In genomic region chr17:42388381-42389134, GRCh38 we compare ENCODE assay signal across 1 cellular context.
TF ChIP-seq lines count a peak whose summit lies in the region.

Gene STAT3 (minus strand): TSS chr17:42388442. CDS start chr17:42348516, 39,926 bp downstream.

TF ChIP-seq in HEK293, 187 proteins besides CTCF, POLR2A, EP300 and RAD21 (continued from another document and continues in another):
- TF ChIP-seq MYNN (tag by site-specific recombination; IDR thresholded peaks at IDR 0.05; ENCODE audit: borderline replicate concordance) (no peak; the same call in 1 of the 2 replicates), ZNF292 (tag by site-specific recombination; IDR thresholded peaks at IDR 0.05; ENCODE audit: borderline replicate concordance, low read depth) (no peak), ZNF596 (tag by site-specific recombination; IDR thresholded peaks at IDR 0.05) (no peak), TRIM28 (IDR thresholded peaks at IDR 0.05; ENCODE audit: borderline replicate concordance, low read length) (peak; percentile 85), ZNF335 (tag by site-specific recombination; conservative IDR thresholded peaks at IDR 0.05) (peak; percentile 97; the same call in 1 of the 2 replicates), OVOL3 (tag by site-specific recombination; IDR thresholded peaks at IDR 0.05) (no peak), ZNF629 (tag by site-specific recombination; IDR thresholded peaks at IDR 0.05) (peak; percentile 100), ZNF274 (IDR thresholded peaks at IDR 0.05; ENCODE audit: low read length) (no peak), ZNF274 (tag by site-specific recombination; IDR thresholded peaks at IDR 0.05; ENCODE audit: borderline replicate concordance) (no peak), ZNF777 (tag by site-specific recombination; IDR thresholded peaks at IDR 0.05; ENCODE audit: borderline replicate concordance) (0 out of 2 replicates have a peak, but pooled peaks have one; percentile 28), GFI1B (tag by site-specific recombination; IDR thresholded peaks at IDR 0.05) (no peak), ZNF175 (tag by site-specific recombination; IDR thresholded peaks at IDR 0.05) (no peak), ZSCAN16 (tag by site-specific recombination; IDR thresholded peaks at IDR 0.05) (no peak), ZNF121 (tag by site-specific recombination; IDR thresholded peaks at IDR 0.05) (no peak), ZBTB48 (tag by site-specific recombination; IDR thresholded peaks at IDR 0.05) (peak; percentile 95), ZNF768 (tag by site-specific recombination; IDR thresholded peaks at IDR 0.05) (no peak), GLIS1 (tag by site-specific recombination; IDR thresholded peaks at IDR 0.05) (peak; percentile 73), ZNF660 (tag by site-specific recombination; IDR thresholded peaks at IDR 0.05) (peak; percentile 99), SALL2 (tag by site-specific recombination; IDR thresholded peaks at IDR 0.05; ENCODE audit: borderline replicate concordance) (no peak), SETDB1 (IDR thresholded peaks at IDR 0.05; ENCODE audit: insufficient read length, low read length) (peak; percentile 27), ZNF138 (tag by site-specific recombination; IDR thresholded peaks at IDR 0.05; ENCODE audit: borderline replicate concordance) (no peak), HOXD13 (CRISPR knock-in tag; IDR thresholded peaks at IDR 0.05; ENCODE audit: borderline replicate concordance) (no peak), ZNF530 (tag by site-specific recombination; IDR thresholded peaks at IDR 0.05; ENCODE audit: low read depth) (no peak), FEZF1 (tag by site-specific recombination; IDR thresholded peaks at IDR 0.05) (peak; percentile 93), WT1 (tag by site-specific recombination; IDR thresholded peaks at IDR 0.05) (peak; percentile 81), ZNF221 (tag by site-specific recombination; IDR thresholded peaks at IDR 0.05; ENCODE audit: borderline replicate concordance) (no peak), ZSCAN23 (tag by site-specific recombination; IDR thresholded peaks at IDR 0.05) (peak; percentile 96), KLF10 (tag by site-specific recombination; IDR thresholded peaks at IDR 0.05) (peak; percentile 97), IKZF3 (tag by site-specific recombination; IDR thresholded peaks at IDR 0.05) (peak; percentile 96), ZNF248 (tag by site-specific recombination; IDR thresholded peaks at IDR 0.05) (no peak), ZNF280D (tag by site-specific recombination; IDR thresholded peaks at IDR 0.05) (peak; percentile 47; the same call in 1 of the 2 replicates), ZNF600 (tag by site-specific recombination; IDR thresholded peaks at IDR 0.05) (0 out of 2 replicates have a peak, but pooled peaks have one; percentile 40), ZNF76 (tag by site-specific recombination; IDR thresholded peaks at IDR 0.05; ENCODE audit: borderline replicate concordance, low read depth) (peak; percentile 87), ZNF548 (tag by site-specific recombination; IDR thresholded peaks at IDR 0.05) (no peak), ZNF571 (tag by site-specific recombination; IDR thresholded peaks at IDR 0.05) (no peak), ZNF2 (tag by site-specific recombination; IDR thresholded peaks at IDR 0.05) (peak; percentile 90), ZNF148 (tag by site-specific recombination; IDR thresholded peaks at IDR 0.05; ENCODE audit: borderline replicate concordance) (peak; percentile 87; the same call in 1 of the 2 replicates), PRDM2 (tag by site-specific recombination; IDR thresholded peaks at IDR 0.05; ENCODE audit: borderline replicate concordance) (no peak), ZNF394 (tag by site-specific recombination; IDR thresholded peaks at IDR 0.05; ENCODE audit: borderline replicate concordance) (peak; percentile 89), ZNF514 (tag by site-specific recombination; IDR thresholded peaks at IDR 0.05) (no peak), ZNF391 (tag by site-specific recombination; IDR thresholded peaks at IDR 0.05; ENCODE audit: borderline replicate concordance, low read depth) (peak; percentile 98), TCF7L2 (IDR thresholded peaks at IDR 0.05; ENCODE audit: borderline replicate concordance, low read depth, low read length) (no peak), OSR2 (tag by site-specific recombination; IDR thresholded peaks at IDR 0.05) (peak; percentile 70), ZNF837 (tag by site-specific recombination; IDR thresholded peaks at IDR 0.05) (no peak), ZBTB44 (tag by site-specific recombination; IDR thresholded peaks at IDR 0.05) (peak; percentile 81), ZNF404 (tag by site-specific recombination; IDR thresholded peaks at IDR 0.05) (no peak), MEIS1 (CRISPR knock-in tag; IDR thresholded peaks at IDR 0.05; ENCODE audit: borderline replicate concordance) (no peak), ZNF626 (tag by site-specific recombination; IDR thresholded peaks at IDR 0.05) (no peak), ZNF366 (tag by site-specific recombination; conservative IDR thresholded peaks at IDR 0.05) (peak; percentile 96)
- TF ChIP-seq, protein P1, sequence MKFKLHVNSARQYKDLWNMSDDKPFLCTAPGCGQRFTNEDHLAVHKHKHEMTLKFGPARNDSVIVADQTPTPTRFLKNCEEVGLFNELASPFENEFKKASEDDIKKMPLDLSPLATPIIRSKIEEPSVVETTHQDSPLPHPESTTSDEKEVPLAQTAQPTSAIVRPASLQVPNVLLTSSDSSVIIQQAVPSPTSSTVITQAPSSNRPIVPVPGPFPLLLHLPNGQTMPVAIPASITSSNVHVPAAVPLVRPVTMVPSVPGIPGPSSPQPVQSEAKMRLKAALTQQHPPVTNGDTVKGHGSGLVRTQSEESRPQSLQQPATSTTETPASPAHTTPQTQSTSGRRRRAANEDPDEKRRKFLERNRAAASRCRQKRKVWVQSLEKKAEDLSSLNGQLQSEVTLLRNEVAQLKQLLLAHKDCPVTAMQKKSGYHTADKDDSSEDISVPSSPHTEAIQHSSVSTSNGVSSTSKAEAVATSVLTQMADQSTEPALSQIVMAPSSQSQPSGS (tag by site-specific recombination; IDR thresholded peaks at IDR 0.05; ENCODE audit: low read depth), result peak; percentile 95
- TF ChIP-seq, protein P2, sequence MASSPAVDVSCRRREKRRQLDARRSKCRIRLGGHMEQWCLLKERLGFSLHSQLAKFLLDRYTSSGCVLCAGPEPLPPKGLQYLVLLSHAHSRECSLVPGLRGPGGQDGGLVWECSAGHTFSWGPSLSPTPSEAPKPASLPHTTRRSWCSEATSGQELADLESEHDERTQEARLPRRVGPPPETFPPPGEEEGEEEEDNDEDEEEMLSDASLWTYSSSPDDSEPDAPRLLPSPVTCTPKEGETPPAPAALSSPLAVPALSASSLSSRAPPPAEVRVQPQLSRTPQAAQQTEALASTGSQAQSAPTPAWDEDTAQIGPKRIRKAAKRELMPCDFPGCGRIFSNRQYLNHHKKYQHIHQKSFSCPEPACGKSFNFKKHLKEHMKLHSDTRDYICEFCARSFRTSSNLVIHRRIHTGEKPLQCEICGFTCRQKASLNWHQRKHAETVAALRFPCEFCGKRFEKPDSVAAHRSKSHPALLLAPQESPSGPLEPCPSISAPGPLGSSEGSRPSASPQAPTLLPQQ (tag by site-specific recombination; IDR thresholded peaks at IDR 0.05), result peak; percentile 93
- TF ChIP-seq, protein P3, sequence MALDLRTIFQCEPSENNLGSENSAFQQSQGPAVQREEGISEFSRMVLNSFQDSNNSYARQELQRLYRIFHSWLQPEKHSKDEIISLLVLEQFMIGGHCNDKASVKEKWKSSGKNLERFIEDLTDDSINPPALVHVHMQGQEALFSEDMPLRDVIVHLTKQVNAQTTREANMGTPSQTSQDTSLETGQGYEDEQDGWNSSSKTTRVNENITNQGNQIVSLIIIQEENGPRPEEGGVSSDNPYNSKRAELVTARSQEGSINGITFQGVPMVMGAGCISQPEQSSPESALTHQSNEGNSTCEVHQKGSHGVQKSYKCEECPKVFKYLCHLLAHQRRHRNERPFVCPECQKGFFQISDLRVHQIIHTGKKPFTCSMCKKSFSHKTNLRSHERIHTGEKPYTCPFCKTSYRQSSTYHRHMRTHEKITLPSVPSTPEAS (tag by site-specific recombination; IDR thresholded peaks at IDR 0.05), result peak; percentile 71
